In genomic region chr20:62508641-62509051, GRCh38 we compare ENCODE assay signal across 14 cellular contexts. TPM values are rescaled to one million over a fixed set of nuclear protein-coding genes. Genes with fewer than 3 reads are reported as not detected.
DNase-seq lines count a peak whose midpoint lies in the region; ATAC-seq and TF ChIP-seq lines count a peak whose summit lies in the region.
"Had no signal": no experiment of that assay in that cellular context is flagged by ENCODE, and none has a peak within 500 bp of the region (broad histone marks: within the 10 kb centered on the region; RNA-seq: fewer than 3 reads in every experiment).

No MANE protein-coding gene starts in this region.

- no peak overlapping the region for H3K9ac ChIP-seq in neuronal stem cell (ENCODE audit: low read depth, low read length, poor library complexity)

- no peak overlapping the region for H4K91ac ChIP-seq in neuronal stem cell (ENCODE audit: low read depth, low read length, poor library complexity)

- H3K27me3 ChIP-seq in neuronal stem cell (ENCODE audit: control insufficient read depth in 3 of 3, insufficient read depth in 3 of 3, low read depth in 1 of 3, low read length in 3 of 3): peaks cover 0 to 21% (median 0%) of the 10 kb centered on the region in 3 experiments
- peaks cover 11% of the 10 kb centered on the region for H3K27me3 ChIP-seq in transverse colon
- H3K27me3 ChIP-seq: sigmoid colon had no signal

- no peak overlapping the region for H3K4me3 ChIP-seq in HEK293 (ENCODE audit: low read depth, low read length)
- H3K4me3 ChIP-seq in neuronal stem cell (ENCODE audit: low read length in 2 of 2): no peak overlapping the region
- no peak overlapping the region for H3K4me3 ChIP-seq in transverse colon
- H3K4me3 ChIP-seq: sigmoid colon had no signal

- no peak overlapping the region for H3K23ac ChIP-seq in neuronal stem cell (ENCODE audit: low read depth, low read length, poor library complexity)

- H2BK12ac ChIP-seq in neuronal stem cell (ENCODE audit: low read length): no peak overlapping the region

- H2BK15ac ChIP-seq in neuronal stem cell (ENCODE audit: low read length): peak overlapping the region; percentile 7

- H3K9me3 Mint-ChIP-seq in WTC11: peaks cover 7% of the 10 kb centered on the region

- no peak overlapping the region for H3K4me2 ChIP-seq in neuronal stem cell (ENCODE audit: insufficient read depth, low read length, poor library complexity, severe bottlenecking)

- no peak for ATAC-seq in WTC11

- H2AK5ac ChIP-seq in neuronal stem cell (ENCODE audit: low read depth, low read length): no peak overlapping the region

- H3K18ac ChIP-seq in neuronal stem cell (ENCODE audit: low read length): peak overlapping the region; percentile 48

- H3K4me3 Mint-ChIP-seq in WTC11: no peak overlapping the region
- H3K4me3 Mint-ChIP-seq: stimulated activated memory B cell treated with anti-CD40 and anti-IgM and Interleukin-4, amounts not matched to agents 10 μg/mL and 1 μg/mL and 100 μg/mL, for 72 hours had no signal

- H2BK120ac ChIP-seq in neuronal stem cell (ENCODE audit: low read depth, low read length): no peak overlapping the region

- H3K4ac ChIP-seq in neuronal stem cell (ENCODE audit: low read length): peak overlapping the region; percentile 23

- H3K14ac ChIP-seq in neuronal stem cell (ENCODE audit: low read length): no peak overlapping the region

- WGBS in neuronal stem cell (ENCODE audit: extremely low coverage in 2 of 2, insufficient read length in 2 of 2, insufficient replicate concordance in 1 of 2), 2 donors: no CpG with 5 or more reads among the region's 6 CpGs
- WGBS in transverse colon (ENCODE audit: low coverage in 1 of 2), 2 donors: 40 to 52% methylated on average over 1 to 6 of the region's 6 CpGs

- no peak for TF ChIP-seq EP300 in transverse colon (IDR thresholded peaks at IDR 0.05; ENCODE audit: low read depth)

- CTCF ChIA-PET in HEK293 (lab: Yijun Ruan, JAX): interaction anchor here (1.3 kb wide), 1 partner anchor 108 kb away, joined by 8 read pairs; no protein-coding TSS in a partner anchor
- CTCF ChIA-PET in RWPE1 (lab: Yijun Ruan, JAX): interaction anchor here (0.7 to 1.9 kb wide), 7 partner anchors 9 to 282 kb away, joined by 3 to 11 read pairs (median 3); partner anchors contain the start of gene RBBP8NL
- CTCF ChIA-PET in WTC11 (lab: Charles Lee): interaction anchor here (1.1 to 1.2 kb wide), 3 partner anchors 9 to 114 kb away, joined by 3 to 11 read pairs (median 4); no protein-coding TSS in a partner anchor

- TF ChIP-seq POLR2A in transverse colon (IDR thresholded peaks at IDR 0.05): no peak

- no peaks in the 10 kb centered on the region for H3K27me3 Mint-ChIP-seq in WTC11 (ENCODE audit: low read depth)

- no peak overlapping the region for H2BK5ac ChIP-seq in neuronal stem cell (ENCODE audit: low read length)

- H3K36me3 ChIP-seq in HEK293 (ENCODE audit: control insufficient read depth in 2 of 2, insufficient read depth in 1 of 2, low read length in 2 of 2) (no peaks in the 10 kb centered on the region), neuronal stem cell (replicated peaks in 1 of 2; ENCODE audit: control insufficient read depth in 2 of 2, insufficient read depth in 2 of 2, low read length in 2 of 2) (no peaks in the 10 kb centered on the region), transverse colon (no peaks in the 10 kb centered on the region)
- H3K36me3 ChIP-seq: sigmoid colon had no signal

- DNase-seq in NCI-H2196 (lab: John Stamatoyannopoulos, UW; ENCODE audit: unreplicated experiment) (peak; percentile 46), NCI-H2196 treated with DMSO at 0.1 percent for 48 hours (lab: John Stamatoyannopoulos, UW; ENCODE audit: unreplicated experiment) (no peak), RWPE1 (ENCODE audit: low spot score) (peak; percentile 84), neuronal stem cell (ENCODE audit: low spot score) (no peak), transverse colon (no peak), WTC11 (ENCODE audit: low spot score) (no peak), cerebellar nuclear complex (lab: John Stamatoyannopoulos, UW) (no peak)
- DNase-seq: ACHN; activated CD8-positive, alpha-beta memory T cell treated with anti-CD3 and anti-CD28 coated beads, Interleukin-2, amount 50 U/mL, for 48 hours; Kasumi-1; sigmoid colon had no signal

- no peak overlapping the region for H4K8ac ChIP-seq in neuronal stem cell (ENCODE audit: low read depth, low read length)

- no peak overlapping the region for H3K27ac Mint-ChIP-seq in WTC11
- H3K27ac Mint-ChIP-seq: stimulated activated memory B cell treated with anti-CD40 and anti-IgM and Interleukin-4, amounts not matched to agents 10 μg/mL and 1 μg/mL and 100 μg/mL, for 72 hours had no signal

- no peaks in the 10 kb centered on the region for H3K9me3 ChIP-seq in HEK293 (ENCODE audit: control insufficient read depth, insufficient read depth, low read depth, low read length)
- H3K9me3 ChIP-seq in neuronal stem cell (replicated peaks in 1 of 2; ENCODE audit: control insufficient read depth in 2 of 2, insufficient read depth in 1 of 2, low read depth in 1 of 2, low read length in 2 of 2): peaks cover 0 to 2% of the 10 kb centered on the region in 2 donors
- H3K9me3 ChIP-seq in transverse colon: no peaks in the 10 kb centered on the region
- H3K9me3 ChIP-seq: sigmoid colon had no signal

- TF ChIP-seq CTCF in HEK293 (tag by site-specific recombination; IDR thresholded peaks at IDR 0.05) (no peak), RWPE1 (conservative IDR thresholded peaks at IDR 0.05; ENCODE audit: low read depth) (no peak), transverse colon (IDR thresholded peaks at IDR 0.05) (no peak), WTC11 (IDR thresholded peaks at IDR 0.05) (no peak)

- intact Hi-C loops in transverse colon (cut with DNase I; ENCODE audit: low total_unique reads): no loop called here

- no peaks in the 10 kb centered on the region; the same call in 1 of the 2 replicates for H3K4me1 Mint-ChIP-seq in WTC11

- no peaks in the 10 kb centered on the region for H3K4me1 ChIP-seq in HEK293 (ENCODE audit: control insufficient read depth, insufficient read depth, low read length)
- H3K4me1 ChIP-seq in neuronal stem cell (ENCODE audit: control insufficient read depth in 2 of 2, insufficient read depth in 1 of 2, low read depth in 1 of 2, low read length in 2 of 2): peaks cover 0 to 14% of the 10 kb centered on the region in 2 donors
- H3K4me1 ChIP-seq in transverse colon: no peaks in the 10 kb centered on the region

- no peak overlapping the region for H2AFZ ChIP-seq in neuronal stem cell (ENCODE audit: low read length)

- no peaks in the 10 kb centered on the region for H3K36me3 Mint-ChIP-seq in WTC11

- in situ Hi-C loops in transverse colon (cut with MboI; ENCODE audit: low pct_ligation_motif_present in 1 of 4, low pct_unique_long_range_greater_than_20kb in 1 of 4, low sequenced_read_pairs in 3 of 4): loop anchor here in 2 of 4 donors (10.0 kb wide), 1 partner anchor 106 kb away; no protein-coding TSS in a partner anchor

- H3K79me1 ChIP-seq in neuronal stem cell (ENCODE audit: low read depth, low read length): peaks cover 4% of the 10 kb centered on the region

- no peak overlapping the region for H3K27ac ChIP-seq in HEK293 (ENCODE audit: extremely low read depth, low read depth, low read length)
- H3K27ac ChIP-seq in RWPE1: no peak overlapping the region
- H3K27ac ChIP-seq in neuronal stem cell (replicated peaks; ENCODE audit: low read length): no peak overlapping the region
- no peak overlapping the region for H3K27ac ChIP-seq in transverse colon
- H3K27ac ChIP-seq: sigmoid colon had no signal

- POLR2A ChIA-PET in HEK293 (lab: Yijun Ruan, JAX) (interaction anchor here (0.6 to 0.9 kb wide), 2 partner anchors 28 to 645 kb away, joined by 3 read pairs; no protein-coding TSS in a partner anchor), RWPE1 (lab: Yijun Ruan, JAX; ENCODE audit: low non-redundant PET) (no interaction called here), WTC11 (lab: Charles Lee) (interaction anchor here (1.0 kb wide), 1 partner anchor 12 kb away, joined by 4 read pairs; no protein-coding TSS in a partner anchor)

TF ChIP-seq in HEK293, 187 proteins besides CTCF, POLR2A, EP300 and RAD21 (continues in another document):
- TF ChIP-seq ZNF701 (tag by site-specific recombination; IDR thresholded peaks at IDR 0.05) (no peak), ZNF473 (tag by site-specific recombination; IDR thresholded peaks at IDR 0.05) (no peak), MZF1 (tag by site-specific recombination; IDR thresholded peaks at IDR 0.05; ENCODE audit: borderline replicate concordance) (no peak)

TF ChIP-seq in WTC11, 78 proteins besides CTCF, POLR2A, EP300 and RAD21 (continues in another document):
- TF ChIP-seq GABPB1 (CRISPR knock-in tag; IDR thresholded peaks at IDR 0.05) (no peak), ZNF416 (CRISPR knock-in tag; IDR thresholded peaks at IDR 0.05) (no peak), ZNF532 (CRISPR knock-in tag; IDR thresholded peaks at IDR 0.05; ENCODE audit: borderline replicate concordance) (no peak)

RNA-seq across cellular contexts. Expression of gene GATA5, which starts 32.9 kb away (rescaled TPM):
- polyA plus RNA-seq in neuronal stem cell (2013, experiment 1 of 2): 0.08 TPM
- polyA plus RNA-seq in neuronal stem cell (2013, experiment 2 of 2): 0.11 TPM
- total RNA-seq in transverse colon (not detected), WTC11 (2021) (1.4 to 2.3 TPM (median 1.6 TPM) in 3 replicates)
- total RNA-seq: glomerular endothelial cell had no signal

Comparison
In these comparisons a context has a peak if more than half of its experiments do, and no peak if none do; other contexts are left out.
1. DNase-seq: peak in NCI-H2196 (single experiment) and RWPE1 (single experiment); none in NCI-H2196 treated with DMSO at 0.1 percent for 48 hours (single experiment), neuronal stem cell (single experiment), transverse colon (single experiment), WTC11 (single experiment) and cerebellar nuclear complex (0 of 2).